Comparison of ENCODE assay signal across 9 cellular contexts in genomic region chr9:136051568-136052432, GRCh38. TPM values are rescaled to one million over a fixed set of nuclear protein-coding genes. Genes with fewer than 3 reads are reported as not detected.
DNase-seq lines count a peak whose midpoint lies in the region; ATAC-seq and TF ChIP-seq lines count a peak whose summit lies in the region.
"Had no signal": no experiment of that assay in that cellular context is flagged by ENCODE, and none has a peak within 500 bp of the region (broad histone marks: within the 10 kb centered on the region; RNA-seq: fewer than 3 reads in every experiment).

No MANE protein-coding gene starts in this region.

- no TSS peak for BruUV-seq in PC-9 (replicated peaks; lab: Mats Ljungman, UMichigan)

- TF ChIP-seq POLR2A in sigmoid colon (IDR thresholded peaks at IDR 0.05) = no peak

- H3K9me2 ChIP-seq in PC-9 (ENCODE audit: insufficient read depth) = no peaks in the 10 kb centered on the region

- no peak overlapping the region for H3K27ac ChIP-seq in CD4-positive, CD25-positive, alpha-beta regulatory T cell (ENCODE audit: insufficient read depth, low read length, poor library complexity, severe bottlenecking)
- H3K27ac ChIP-seq in PC-9 (peak overlapping the region; percentile 65), sigmoid colon (peak overlapping the region; percentile 83 to 90 (median 88))
- H3K27ac ChIP-seq: KMS-11 had no signal

- no peaks in the 10 kb centered on the region for H3K36me3 ChIP-seq in CD4-positive, CD25-positive, alpha-beta regulatory T cell (ENCODE audit: control insufficient read depth, insufficient read depth, low read length)
- H3K36me3 ChIP-seq in PC-9 (ENCODE audit: low read depth) (no peaks in the 10 kb centered on the region), sigmoid colon (peaks cover 0 to 35% (median 20%) of the 10 kb centered on the region in 4 donors)

- peaks cover 16% of the 10 kb centered on the region for H3K27me3 Mint-ChIP-seq in CD4-positive, CD25-positive, alpha-beta regulatory T cell

- peak overlapping the region; percentile 58; the same call in 1 of the 2 replicates for H2AFZ ChIP-seq in PC-9

- intact Hi-C loops in PC-9 (cut with micrococcal nuclease; ENCODE audit: unreplicated experiment) = loop anchor here (1.0 to 5.0 kb wide), 3 partner anchors 28 to 66 kb away; partner anchors contain the start of genes NACC2 and TMEM250
- intact Hi-C loops in sigmoid colon (cut with DNase I) = loop anchor here (2.0 to 5.0 kb wide), 3 partner anchors 36 to 67 kb away; partner anchors contain the start of gene TMEM250

- no peak overlapping the region for H3K27ac Mint-ChIP-seq in CD4-positive, CD25-positive, alpha-beta regulatory T cell

- DNase-seq in CD4-positive, CD25-positive, alpha-beta regulatory T cell = no peak
- peak; percentile 52 for DNase-seq in HS-27A (ENCODE audit: low read depth)
- DNase-seq in PC-9 = peak; percentile 92 to 96
- DNase-seq in choroid plexus epithelial cell (ENCODE audit: low read depth) = peak; percentile 87
- peak; percentile 88 for DNase-seq in iris pigment epithelial cell (ENCODE audit: low read depth)
- peak; percentile 89 for DNase-seq in sigmoid colon
- no peak for DNase-seq in cortex of kidney (lab: John Stamatoyannopoulos, UW)

- no peaks in the 10 kb centered on the region for H3K36me3 Mint-ChIP-seq in CD4-positive, CD25-positive, alpha-beta regulatory T cell

- peak in 2 of 4 donors; percentile 6 to 43 for TF ChIP-seq EP300 in sigmoid colon (IDR thresholded peaks at IDR 0.05)

- 0 to 1% methylated on average over 65 to 66 of the region's 66 CpGs for WGBS in sigmoid colon, 2 donors

- H3K9me3 Mint-ChIP-seq in CD4-positive, CD25-positive, alpha-beta regulatory T cell = no peaks in the 10 kb centered on the region

- peaks cover 19% of the 10 kb centered on the region for H3F3A ChIP-seq in PC-9 (ENCODE audit: insufficient read depth, low read depth)

- POLR2A ChIA-PET in PC-9 (lab: Charles Lee; ENCODE audit: unreplicated experiment) = interaction anchor here (0.6 to 0.7 kb wide), 7 partner anchors 27 to 1672 kb away, joined by 3 to 8 read pairs (median 3); no protein-coding TSS in a partner anchor

- CTCF ChIA-PET in PC-9 (lab: Charles Lee) = interaction anchor here (0.6 to 0.9 kb wide), 3 partner anchors 31 to 51 kb away, joined by 3 to 7 read pairs (median 5); no protein-coding TSS in a partner anchor

- H3K4me1 ChIP-seq in CD4-positive, CD25-positive, alpha-beta regulatory T cell (ENCODE audit: control insufficient read depth, insufficient read depth, low read length, poor library complexity, severe bottlenecking) = peaks cover 37% of the 10 kb centered on the region
- H3K4me1 ChIP-seq in PC-9 (replicated peaks; ENCODE audit: insufficient read depth) = peaks cover 33% of the 10 kb centered on the region
- peaks cover 0 to 98% (median 93%) of the 10 kb centered on the region in 4 donors for H3K4me1 ChIP-seq in sigmoid colon

- peak overlapping the region; percentile 40 for H3K4me3 ChIP-seq in CD4-positive, CD25-positive, alpha-beta regulatory T cell (ENCODE audit: low read depth, low read length)
- peak overlapping the region; percentile 74 for H3K4me3 ChIP-seq in PC-9
- H3K4me3 ChIP-seq in choroid plexus epithelial cell (ENCODE audit: low read depth, low read length) = peak overlapping the region; percentile 59
- H3K4me3 ChIP-seq in sigmoid colon = peak overlapping the region; percentile 35 to 57 (median 54)

- 0 out of 2 replicates have a peak, but pooled peaks cover 8% of the 10 kb centered on the region for H3K79me2 ChIP-seq in PC-9 (ENCODE audit: low read depth)

- peak overlapping the region in 3 of 4 donors; percentile 71 to 76 (median 72) for H3K4me3 Mint-ChIP-seq in CD4-positive, CD25-positive, alpha-beta regulatory T cell

- peak in 1 of 2 donors; percentile 42 for ATAC-seq in CD4-positive, CD25-positive, alpha-beta regulatory T cell (ENCODE audit: low read depth in 2 of 2)
- ATAC-seq in GM18873 (IDR thresholded peaks at IDR 0.05; ENCODE audit: low FRiP score, unreplicated experiment) = no peak

- H4K20me1 ChIP-seq in PC-9 (ENCODE audit: insufficient read depth) = peaks cover 4% of the 10 kb centered on the region

- TF ChIP-seq CTCF in PC-9 (conservative IDR thresholded peaks at IDR 0.05) = no peak
- TF ChIP-seq CTCF in choroid plexus epithelial cell (conservative IDR thresholded peaks at IDR 0.05; ENCODE audit: low read depth, low read length) = no peak
- no peak for TF ChIP-seq CTCF in sigmoid colon (IDR thresholded peaks at IDR 0.05)

- H3K4me1 Mint-ChIP-seq in CD4-positive, CD25-positive, alpha-beta regulatory T cell = peaks cover 0 to 22% (median 4%) of the 10 kb centered on the region in 4 donors

- H3K9me3 ChIP-seq in CD4-positive, CD25-positive, alpha-beta regulatory T cell (ENCODE audit: control insufficient read depth in 2 of 2, low read length in 2 of 2) = no peaks in the 10 kb centered on the region
- no peaks in the 10 kb centered on the region for H3K9me3 ChIP-seq in PC-9 (ENCODE audit: insufficient read depth, low read depth)
- no peaks in the 10 kb centered on the region for H3K9me3 ChIP-seq in sigmoid colon

- peak overlapping the region; percentile 100 for H3K4me2 ChIP-seq in PC-9
- H3K4me2 ChIP-seq: KMS-11 had no signal

- H3K27me3 ChIP-seq in CD4-positive, CD25-positive, alpha-beta regulatory T cell (ENCODE audit: control insufficient read depth, insufficient read depth, low read length) = no peaks in the 10 kb centered on the region
- no peaks in the 10 kb centered on the region for H3K27me3 ChIP-seq in PC-9 (ENCODE audit: insufficient read depth, low read depth)
- no peaks in the 10 kb centered on the region for H3K27me3 ChIP-seq in sigmoid colon

RNA-seq across cellular contexts. Expression of gene NACC2, which starts 43.3 kb away (rescaled TPM):
- total RNA-seq in CD4-positive, CD25-positive, alpha-beta regulatory T cell = 4.8 TPM
- polyA plus RNA-seq in CD4-positive, CD25-positive, alpha-beta regulatory T cell = 1 to 10 TPM in 2 of 4 donors, under 1 TPM in 2; 0.76 to 1.9 (median 0.92) TPM
- 22.4 and 23.8 TPM in 2 replicates for total RNA-seq in PC-9 (2021)
- 10 to 100 TPM; 41.6 to 80.0 (median 65.4) TPM for total RNA-seq in sigmoid colon
- 10 to 100 TPM in 1 of 3 donors, 1 to 10 TPM in 2; 3.6 to 14.3 (median 5.1) TPM for polyA plus RNA-seq in sigmoid colon

Comparison
In these comparisons a context has a peak if more than half of its experiments do, and no peak if none do; other contexts are left out.
1. DNase-seq: peak in HS-27A (single experiment), PC-9 (2 of 2), choroid plexus epithelial cell (single experiment), iris pigment epithelial cell (single experiment) and sigmoid colon (single experiment); none in CD4-positive, CD25-positive, alpha-beta regulatory T cell (0 of 3) and cortex of kidney (single experiment).
2. Peak in every context shown above with its lines, with median percentiles within 50 percentile points of each other: H3K4me3 ChIP-seq.